25 cellular contexts compared by ENCODE assay signal in the genomic region with DNA sequence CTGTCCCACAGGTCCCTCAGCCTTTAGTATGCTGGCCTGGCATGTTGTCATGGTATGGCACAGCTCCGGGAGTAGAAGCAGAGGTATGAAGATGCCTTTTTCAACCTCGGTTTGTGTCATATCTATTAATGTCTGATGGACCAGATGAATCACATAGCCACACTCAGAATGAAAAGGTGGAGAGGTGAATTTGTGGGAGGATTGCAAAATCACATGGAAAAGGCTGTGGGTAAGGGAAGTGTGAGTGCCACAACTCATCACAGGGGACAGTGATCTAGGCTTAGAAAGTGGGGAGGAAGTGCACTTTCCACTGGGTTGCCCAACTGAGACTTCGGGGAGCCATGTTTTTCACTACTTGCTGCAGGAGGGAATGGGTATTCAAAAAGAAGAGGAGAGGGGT.
DNase-seq lines count a peak whose midpoint lies in the region; ATAC-seq, FAIRE-seq and TF ChIP-seq lines count a peak whose summit lies in the region.
"Had no signal": no experiment of that assay in that cellular context is flagged by ENCODE, and none has a peak within 500 bp of the region (broad histone marks: within the 10 kb centered on the region; RNA-seq: fewer than 3 reads in every experiment).

No MANE protein-coding gene starts in this region.

- ATAC-seq in GM21390 (IDR thresholded peaks at IDR 0.05; ENCODE audit: unreplicated experiment) = no peak
- ATAC-seq: CD8-positive, alpha-beta T cell; T-helper 17 cell had no signal

- POLR2A ChIA-PET in HEK293 (lab: Yijun Ruan, JAX) = no interaction called here

- no peak overlapping the region for H3K4me3 ChIP-seq in HEK293 (ENCODE audit: low read depth, low read length)
- H3K4me3 ChIP-seq: HAP-1 had no signal

- no peak for FAIRE-seq in RCC 7860 (lab: Jason Lieb, UNC)
- FAIRE-seq: G401.6 had no signal

- no peaks in the 10 kb centered on the region for H3K9me3 ChIP-seq in HEK293 (ENCODE audit: control insufficient read depth, insufficient read depth, low read depth, low read length)
- H3K9me3 ChIP-seq: Caco-2, HAP-1, SK-N-SH had no signal

- peaks cover 5% of the 10 kb centered on the region for H3K4me1 ChIP-seq in HEK293 (ENCODE audit: control insufficient read depth, insufficient read depth, low read length)

- no peaks in the 10 kb centered on the region for H3K36me3 ChIP-seq in HEK293 (ENCODE audit: control insufficient read depth in 2 of 2, insufficient read depth in 1 of 2, low read length in 2 of 2)
- H3K36me3 ChIP-seq: HAP-1 had no signal

- CTCF ChIA-PET in HEK293 (lab: Yijun Ruan, JAX) = interaction anchor here (0.7 to 1.0 kb wide), 2 partner anchors 93 to 633 kb away, joined by 3 to 4 read pairs; no protein-coding TSS in a partner anchor

- TF ChIP-seq CTCF in HEK293 (tag by site-specific recombination; IDR thresholded peaks at IDR 0.05) = no peak

- DNase-seq in MV-4-11 (lab: John Stamatoyannopoulos, UW) (peak; percentile 77), RCC 7860 (ENCODE audit: low spot score) (peak; percentile 44), kidney glomerular epithelial cell (lab: John Stamatoyannopoulos, UW) (peak; percentile 27), activated gamma-delta T cell treated with Interleukin-2 at 50 U/mL for 16 hours (no peak), NCI-H748 treated with DMSO at 0.1 percent for 48 hours (lab: John Stamatoyannopoulos, UW) (no peak)
- DNase-seq: Caco-2; CD8-positive, alpha-beta T cell; GOT3; Karpas-422; NCI-H1048; NCI-H1417; NCI-H1694 treated with DMSO at 0.1 percent for 48 hours; NCI-H2081; NCI-H2227 treated with DMSO at 0.1 percent for 48 hours; NCI-H524; NCI-H774; SIG-M5; SK-N-SH; T-helper 17 cell had no signal

- no peak overlapping the region; the same call in 1 of the 2 replicates for H3K27ac ChIP-seq in HEK293 (ENCODE audit: extremely low read depth, low read depth, low read length)
- H3K27ac ChIP-seq: C4-2B, HL-60 had no signal

TF ChIP-seq in HEK293, 187 proteins besides CTCF, POLR2A, EP300 and RAD21:
- TF ChIP-seq, protein P1, sequence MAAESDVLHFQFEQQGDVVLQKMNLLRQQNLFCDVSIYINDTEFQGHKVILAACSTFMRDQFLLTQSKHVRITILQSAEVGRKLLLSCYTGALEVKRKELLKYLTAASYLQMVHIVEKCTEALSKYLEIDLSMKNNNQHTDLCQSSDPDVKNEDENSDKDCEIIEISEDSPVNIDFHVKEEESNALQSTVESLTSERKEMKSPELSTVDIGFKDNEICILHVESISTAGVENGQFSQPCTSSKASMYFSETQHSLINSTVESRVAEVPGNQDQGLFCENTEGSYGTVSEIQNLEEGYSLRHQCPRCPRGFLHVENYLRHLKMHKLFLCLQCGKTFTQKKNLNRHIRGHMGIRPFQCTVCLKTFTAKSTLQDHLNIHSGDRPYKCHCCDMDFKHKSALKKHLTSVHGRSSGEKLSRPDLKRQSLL (tag by site-specific recombination; IDR thresholded peaks at IDR 0.05) = no peak
- 0 out of 2 replicates have a peak, but pooled peaks have one; percentile 3 for TF ChIP-seq TRIM28 (IDR thresholded peaks at IDR 0.05; ENCODE audit: borderline replicate concordance, low read length)
TF ChIP-seq in HEK293: peak in this region for 1.

Comparison
In these comparisons a context has a peak if more than half of its experiments do, and no peak if none do; other contexts are left out.
1. DNase-seq: peak in MV-4-11 (single experiment), RCC 7860 (single experiment) and kidney glomerular epithelial cell (single experiment); none in activated gamma-delta T cell treated with Interleukin-2 at 50 U/mL for 16 hours (single experiment) and NCI-H748 treated with DMSO at 0.1 percent for 48 hours (single experiment).